In the genomic region with DNA sequence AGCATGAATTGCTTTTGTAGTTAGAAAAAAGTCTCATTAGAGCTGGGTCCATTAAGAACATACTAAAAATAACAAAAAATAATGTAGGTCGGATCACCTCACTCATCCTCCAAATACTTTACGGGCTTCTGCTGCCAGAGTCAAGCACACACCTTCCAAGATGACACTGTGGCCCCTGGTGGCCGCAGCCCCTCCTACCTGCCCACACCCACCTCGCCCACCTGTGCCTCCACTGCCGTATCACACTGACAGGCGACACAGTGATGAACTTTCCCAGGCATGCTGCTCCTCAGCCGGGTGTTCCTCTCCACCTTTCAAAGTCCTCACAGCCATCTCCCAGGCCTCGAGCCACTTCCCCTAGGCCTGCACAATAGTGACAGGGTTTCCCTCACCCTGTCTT, we compare ENCODE assay signal across 19 cellular contexts.
DNase-seq lines count a peak whose midpoint lies in the region; ATAC-seq and TF ChIP-seq lines count a peak whose summit lies in the region.
"Had no signal": no experiment of that assay in that cellular context is flagged by ENCODE, and none has a peak within 500 bp of the region (broad histone marks: within the 10 kb centered on the region; RNA-seq: fewer than 3 reads in every experiment).

No MANE protein-coding gene starts in this region.

- TF ChIP-seq CTCF in PC-3 (conservative IDR thresholded peaks at IDR 0.05; ENCODE audit: low read depth, low read length) = no peak

- ATAC-seq in CD4-positive, CD25-positive, alpha-beta regulatory T cell (ENCODE audit: low read depth in 2 of 2) = no peak
- ATAC-seq in naive B cell (ENCODE audit: low read depth in 2 of 2) = no peak
- no peak for ATAC-seq in PC-3

- peak overlapping the region in 1 of 4 donors; percentile 69 for H3K4me3 Mint-ChIP-seq in CD4-positive, CD25-positive, alpha-beta regulatory T cell
- H3K4me3 Mint-ChIP-seq in CD8-positive, alpha-beta memory T cell = peak overlapping the region; percentile 27 to 90 (median 78)
- no peak overlapping the region for H3K4me3 Mint-ChIP-seq in activated CD4-positive, alpha-beta memory T cell treated with anti-CD3 and anti-CD28 coated beads for 36 hours
- peak overlapping the region in 7 of 8 donors; percentile 10 to 83 (median 50) for H3K4me3 Mint-ChIP-seq in naive B cell
- H3K4me3 Mint-ChIP-seq: endodermal cell had no signal

- H3K27ac Mint-ChIP-seq in CD4-positive, CD25-positive, alpha-beta regulatory T cell = peak overlapping the region in 2 of 3 donors; percentile 62 to 80
- peak overlapping the region; percentile 85 to 98 (median 91) for H3K27ac Mint-ChIP-seq in CD8-positive, alpha-beta memory T cell
- peak overlapping the region; percentile 39 for H3K27ac Mint-ChIP-seq in activated CD4-positive, alpha-beta memory T cell treated with anti-CD3 and anti-CD28 coated beads for 36 hours
- H3K27ac Mint-ChIP-seq in naive B cell = peak overlapping the region; percentile 54 to 96 (median 93)
- H3K27ac Mint-ChIP-seq: endodermal cell had no signal

- H3K4me1 ChIP-seq in CD4-positive, CD25-positive, alpha-beta regulatory T cell (ENCODE audit: control insufficient read depth, insufficient read depth, low read length, poor library complexity, severe bottlenecking) = peaks cover 38% of the 10 kb centered on the region
- peaks cover 95% of the 10 kb centered on the region for H3K4me1 ChIP-seq in CD8-positive, alpha-beta memory T cell (ENCODE audit: insufficient read depth, low read length)
- H3K4me1 ChIP-seq in HAP-1 (peaks cover 47% of the 10 kb centered on the region), PC-3 (ENCODE audit: insufficient read depth, low read length) (peaks cover 47% of the 10 kb centered on the region)
- H3K4me1 ChIP-seq: parathyroid adenoma had no signal

- CTCF ChIA-PET in CD8-positive, alpha-beta memory T cell (lab: Charles Lee) = interaction anchor here (0.7 to 5.5 kb wide), 3 partner anchors 17 to 62 kb away, joined by 3 to 49 read pairs (median 3); partner anchors contain the start of gene STK17A
- CTCF ChIA-PET in activated CD4-positive, alpha-beta memory T cell treated with anti-CD3 and anti-CD28 coated beads for 36 hours (lab: Charles Lee) = interaction anchor here (0.7 to 9.3 kb wide), 2 partner anchors 61 to 200 kb away, joined by 3 to 130 read pairs; partner anchors contain the start of gene STK17A
- CTCF ChIA-PET in PC-3 (lab: Charles Lee) = no interaction called here

- in situ Hi-C loops in HAP-1 (cut with MboI; ENCODE audit: low sequenced_read_pairs) = no loop called here

- H3K9me3 ChIP-seq in CD4-positive, CD25-positive, alpha-beta regulatory T cell (ENCODE audit: control insufficient read depth in 2 of 2, low read length in 2 of 2) = no peaks in the 10 kb centered on the region
- no peaks in the 10 kb centered on the region for H3K9me3 ChIP-seq in CD8-positive, alpha-beta memory T cell (ENCODE audit: low read length)
- H3K9me3 ChIP-seq in HAP-1 = no peaks in the 10 kb centered on the region
- H3K9me3 ChIP-seq in PC-3 (ENCODE audit: low read length) = no peaks in the 10 kb centered on the region
- H3K9me3 ChIP-seq: tibial nerve had no signal

- H3K4me3 ChIP-seq in CD4-positive, CD25-positive, alpha-beta regulatory T cell (ENCODE audit: low read depth, low read length) = no peak overlapping the region
- no peak overlapping the region for H3K4me3 ChIP-seq in CD8-positive, alpha-beta memory T cell (ENCODE audit: low read length)
- H3K4me3 ChIP-seq in HAP-1 = no peak overlapping the region
- H3K4me3 ChIP-seq in PC-3 (ENCODE audit: low read length) = no peak overlapping the region
- H3K4me3 ChIP-seq: tibial nerve had no signal

- H3K4me1 Mint-ChIP-seq in CD4-positive, CD25-positive, alpha-beta regulatory T cell = peaks cover 9 to 85% (median 55%) of the 10 kb centered on the region in 4 donors
- peaks cover 93 to 100% (median 94%) of the 10 kb centered on the region in 3 donors for H3K4me1 Mint-ChIP-seq in CD8-positive, alpha-beta memory T cell
- H3K4me1 Mint-ChIP-seq in activated CD4-positive, alpha-beta memory T cell treated with anti-CD3 and anti-CD28 coated beads for 36 hours (ENCODE audit: low read depth) = peaks cover 84% of the 10 kb centered on the region
- H3K4me1 Mint-ChIP-seq in naive B cell = peaks cover 71 to 99% (median 97%) of the 10 kb centered on the region in 3 donors

- no peak overlapping the region for H3K4me2 ChIP-seq in PC-3 (ENCODE audit: low read length)

- no peaks in the 10 kb centered on the region for H3K27me3 Mint-ChIP-seq in CD4-positive, CD25-positive, alpha-beta regulatory T cell
- no peaks in the 10 kb centered on the region for H3K27me3 Mint-ChIP-seq in CD8-positive, alpha-beta memory T cell
- no peaks in the 10 kb centered on the region for H3K27me3 Mint-ChIP-seq in activated CD4-positive, alpha-beta memory T cell treated with anti-CD3 and anti-CD28 coated beads for 36 hours
- H3K27me3 Mint-ChIP-seq in naive B cell = no peaks in the 10 kb centered on the region

- H3K27ac ChIP-seq in CD4-positive, CD25-positive, alpha-beta regulatory T cell (ENCODE audit: insufficient read depth, low read length, poor library complexity, severe bottlenecking) = no peak overlapping the region
- no peak overlapping the region for H3K27ac ChIP-seq in CD8-positive, alpha-beta memory T cell (ENCODE audit: low read depth, low read length)
- no peak overlapping the region for H3K27ac ChIP-seq in PC-3 (ENCODE audit: low read length)
- H3K27ac ChIP-seq: parathyroid adenoma, tibial nerve had no signal

- peaks cover 13% of the 10 kb centered on the region for H3F3A ChIP-seq in PC-3 (ENCODE audit: low read length, unreplicated experiment)

- no peaks in the 10 kb centered on the region for H3K9me2 ChIP-seq in PC-3 (replicated peaks; ENCODE audit: low read length)

- no TSS peak for BruUV-seq in PC-3 (replicated peaks; lab: Mats Ljungman, UMichigan)

- POLR2A ChIA-PET in CD8-positive, alpha-beta memory T cell (lab: Charles Lee) = interaction anchor here (0.6 to 2.6 kb wide), 3 partner anchors 17 to 62 kb away, joined by 3 to 9 read pairs (median 4); partner anchors contain the start of gene STK17A
- POLR2A ChIA-PET in activated CD4-positive, alpha-beta memory T cell treated with anti-CD3 and anti-CD28 coated beads for 36 hours (lab: Charles Lee) = no interaction called here
- POLR2A ChIA-PET in PC-3 (lab: Charles Lee; ENCODE audit: unreplicated experiment) = no interaction called here

- intact Hi-C loops in activated CD4-positive, alpha-beta memory T cell treated with anti-CD3 and anti-CD28 coated beads for 36 hours (cut with micrococcal nuclease) = no loop called here
- intact Hi-C loops in PC-3 (cut with micrococcal nuclease) = no loop called here

- DNase-seq in CD4-positive, CD25-positive, alpha-beta regulatory T cell = no peak
- no peak for DNase-seq in CD8-positive, alpha-beta memory T cell
- DNase-seq in activated CD4-positive, alpha-beta memory T cell treated with anti-CD3 and anti-CD28 coated beads for 36 hours = no peak
- no peak for DNase-seq in naive B cell
- no peak for DNase-seq in AG08396 (ENCODE audit: low spot score)
- DNase-seq in activated CD4-positive, CD25-positive, alpha-beta regulatory T cell treated with anti-CD3 and anti-CD28 coated beads, Interleukin-2, amount 50 U/mL, for 72 hours = no peak
- no peak for DNase-seq in HAP-1 (ENCODE audit: low spot score in 2 of 2)
- DNase-seq in PC-3 = no peak
- DNase-seq: central memory CD4-positive, alpha-beta T cell; endodermal cell; kidney glomerular epithelial cell; NCI-H146; NCI-H226; NK-92 treated with Interleukin-12 subunit alpha and Interleukin-12 subunit beta, amount 100 ng/mL, for 24 hours; SHP77; stimulated activated CD4-positive, alpha-beta T cell treated with anti-CD3 and anti-CD28 coated beads, Interleukin-4, amount 100 ng/mL, for 24 hours; stimulated activated CD8-positive, alpha-beta memory T cell treated with anti-CD3 and anti-CD28 coated beads, Interleukin-4, amount 100 ng/mL, for 48 hours had no signal

- H3K9me3 Mint-ChIP-seq in CD4-positive, CD25-positive, alpha-beta regulatory T cell = no peaks in the 10 kb centered on the region
- H3K9me3 Mint-ChIP-seq in CD8-positive, alpha-beta memory T cell = no peaks in the 10 kb centered on the region
- H3K9me3 Mint-ChIP-seq in activated CD4-positive, alpha-beta memory T cell treated with anti-CD3 and anti-CD28 coated beads for 36 hours = no peaks in the 10 kb centered on the region
- no peaks in the 10 kb centered on the region for H3K9me3 Mint-ChIP-seq in naive B cell
- H3K9me3 Mint-ChIP-seq: endodermal cell had no signal

- no peak overlapping the region for H3K9ac ChIP-seq in PC-3 (ENCODE audit: low read length)
- H3K9ac ChIP-seq: parathyroid adenoma had no signal

- H2AFZ ChIP-seq in PC-3 (ENCODE audit: low read length) = no peak overlapping the region
- H2AFZ ChIP-seq: parathyroid adenoma had no signal

- H3K36me3 ChIP-seq in CD4-positive, CD25-positive, alpha-beta regulatory T cell (ENCODE audit: control insufficient read depth, insufficient read depth, low read length) = peaks cover 55% of the 10 kb centered on the region
- peaks cover 31% of the 10 kb centered on the region for H3K36me3 ChIP-seq in CD8-positive, alpha-beta memory T cell (ENCODE audit: insufficient read depth, low read length)
- H3K36me3 ChIP-seq in HAP-1 (replicated peaks) (peaks cover 17% of the 10 kb centered on the region), PC-3 (ENCODE audit: low read depth, low read length) (peaks cover 42% of the 10 kb centered on the region)

- peaks cover 51% of the 10 kb centered on the region for H3K79me2 ChIP-seq in PC-3 (ENCODE audit: low read length)
- H3K79me2 ChIP-seq: parathyroid adenoma had no signal

- no peaks in the 10 kb centered on the region for H4K20me1 ChIP-seq in PC-3 (ENCODE audit: low read length)

- no peaks in the 10 kb centered on the region for H3K27me3 ChIP-seq in CD4-positive, CD25-positive, alpha-beta regulatory T cell (ENCODE audit: control insufficient read depth, insufficient read depth, low read length)
- no peaks in the 10 kb centered on the region for H3K27me3 ChIP-seq in CD8-positive, alpha-beta memory T cell (ENCODE audit: insufficient read depth, low read length, poor library complexity, severe bottlenecking)
- H3K27me3 ChIP-seq in HAP-1 (ENCODE audit: low read depth) (no peaks in the 10 kb centered on the region), PC-3 (ENCODE audit: low read length) (no peaks in the 10 kb centered on the region)
- H3K27me3 ChIP-seq: tibial nerve had no signal

- peaks cover 58% of the 10 kb centered on the region for H3K36me3 Mint-ChIP-seq in CD4-positive, CD25-positive, alpha-beta regulatory T cell
- peaks cover 9 to 71% (median 29%) of the 10 kb centered on the region in 3 donors for H3K36me3 Mint-ChIP-seq in CD8-positive, alpha-beta memory T cell
- peaks cover 53% of the 10 kb centered on the region for H3K36me3 Mint-ChIP-seq in activated CD4-positive, alpha-beta memory T cell treated with anti-CD3 and anti-CD28 coated beads for 36 hours
- H3K36me3 Mint-ChIP-seq in naive B cell = peaks cover 30 to 34% of the 10 kb centered on the region in 2 donors

Comparison
In these comparisons a context has a peak if more than half of its experiments do, and no peak if none do; other contexts are left out.
1. H3K27ac Mint-ChIP-seq: peak in every context shown above with its lines; median percentile 93 in naive B cell; 91 in CD8-positive, alpha-beta memory T cell; 71 in CD4-positive, CD25-positive, alpha-beta regulatory T cell; 39 in activated CD4-positive, alpha-beta memory T cell treated with anti-CD3 and anti-CD28 coated beads for 36 hours.